In the genomic region with DNA sequence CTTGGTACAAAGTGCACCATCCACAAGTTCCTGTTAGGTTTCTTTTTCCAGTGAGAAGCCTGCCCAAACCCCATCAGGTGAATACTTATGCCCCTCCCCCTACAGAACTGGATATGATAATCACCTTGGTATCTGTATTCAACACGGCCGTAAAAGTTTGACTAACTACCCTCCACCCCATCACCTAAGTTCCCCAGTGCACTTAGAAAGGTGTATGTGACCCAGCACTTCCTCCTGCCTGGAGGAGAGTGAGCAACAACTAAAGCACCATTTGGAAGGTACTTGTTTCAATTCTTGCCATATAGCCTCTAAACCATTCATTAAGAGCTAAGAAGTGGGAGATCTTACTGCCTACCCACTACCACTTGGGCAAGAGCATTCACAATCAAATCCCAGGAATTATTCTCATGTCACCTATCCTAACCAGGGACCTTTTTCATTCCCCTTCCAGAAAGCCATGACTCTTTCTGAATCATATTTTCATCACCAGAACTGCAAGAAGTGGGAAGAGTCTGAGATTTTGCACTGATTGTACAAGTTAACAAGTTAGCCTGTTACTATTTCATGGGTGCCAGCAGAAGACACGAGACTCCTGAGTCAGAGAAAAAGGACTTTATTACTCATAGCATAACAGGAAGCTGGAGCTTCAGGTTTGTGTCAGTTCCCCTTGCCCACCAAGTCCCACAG, we compare ENCODE assay signal across 14 cellular contexts. TPM values are rescaled to one million over a fixed set of nuclear protein-coding genes. Genes with fewer than 3 reads are reported as not detected.
DNase-seq lines count a peak whose midpoint lies in the region; ATAC-seq and TF ChIP-seq lines count a peak whose summit lies in the region.
"Had no signal": no experiment of that assay in that cellular context is flagged by ENCODE, and none has a peak within 500 bp of the region (broad histone marks: within the 10 kb centered on the region; RNA-seq: fewer than 3 reads in every experiment).

No MANE protein-coding gene starts in this region.

- no peaks in the 10 kb centered on the region for H3K4me1 Mint-ChIP-seq in type B pancreatic cell (ENCODE audit: unreplicated experiment)

- ATAC-seq in GM21576 (IDR thresholded peaks at IDR 0.05; ENCODE audit: unreplicated experiment), result no peak

- H3K27me3 Mint-ChIP-seq in type B pancreatic cell, result no peaks in the 10 kb centered on the region
- H3K27me3 Mint-ChIP-seq: stimulated activated naive CD8-positive, alpha-beta T cell treated with anti-CD3 and anti-CD28 coated beads, Interleukin-15, Interleukin-2, amounts not matched to agents 100 ng/mL and 50 ng/mL, for 24 hours had no signal

- no peak overlapping the region for H3K27ac Mint-ChIP-seq in type B pancreatic cell
- H3K27ac Mint-ChIP-seq: stimulated activated naive CD8-positive, alpha-beta T cell treated with anti-CD3 and anti-CD28 coated beads, Interleukin-15, Interleukin-2, amounts not matched to agents 100 ng/mL and 50 ng/mL, for 24 hours had no signal

- no peaks in the 10 kb centered on the region for H3K36me3 Mint-ChIP-seq in type B pancreatic cell

- H3K4me3 Mint-ChIP-seq in type B pancreatic cell, result no peak overlapping the region
- H3K4me3 Mint-ChIP-seq: stimulated activated naive CD8-positive, alpha-beta T cell treated with anti-CD3 and anti-CD28 coated beads, Interleukin-15, Interleukin-2, amounts not matched to agents 100 ng/mL and 50 ng/mL, for 24 hours had no signal

- peaks cover 14% of the 10 kb centered on the region for H3K9me3 Mint-ChIP-seq in type B pancreatic cell

- TF ChIP-seq CTCF in type B pancreatic cell (conservative IDR thresholded peaks at IDR 0.05), result no peak

- DNase-seq in CD1c-positive myeloid dendritic cell (ENCODE audit: extremely low spot score), result peak; percentile 91
- DNase-seq in HCEC 1CT, result peak; percentile 84
- peak; percentile 24 for DNase-seq in amniotic epithelial cell (ENCODE audit: low read depth)
- DNase-seq in iris pigment epithelial cell (ENCODE audit: low read depth), result peak; percentile 57
- no peak for DNase-seq in type B pancreatic cell (ENCODE audit: extremely low spot score, unreplicated experiment)
- no peak for DNase-seq in NCI-H2107 (lab: John Stamatoyannopoulos, UW)
- DNase-seq in DMS53 (lab: John Stamatoyannopoulos, UW), result no peak
- DNase-seq: activated CD4-positive, CD25-positive, alpha-beta regulatory T cell; adrenal gland; hypothalamus; NCI-H1436; Peyer's patch had no signal

RNA-seq across cellular contexts. Expression of gene NDUFV2, which starts 53.5 kb away (rescaled TPM):
- 122 and 135 TPM in 2 replicates for total RNA-seq in type B pancreatic cell (ENCODE audit: low replicate concordance)

Comparison
In these comparisons a context has a peak if more than half of its experiments do, and no peak if none do; other contexts are left out.
1. DNase-seq: peak in CD1c-positive myeloid dendritic cell (single experiment), HCEC 1CT (single experiment), amniotic epithelial cell (single experiment) and iris pigment epithelial cell (single experiment); none in type B pancreatic cell (single experiment), NCI-H2107 (single experiment) and DMS53 (single experiment).